Comparison of ENCODE assay signal across 6 cellular contexts in genomic region chr4:157911662-157912061, GRCh38.
"Had no signal": no experiment of that assay in that cellular context is flagged by ENCODE, and none has a peak within 500 bp of the region (broad histone marks: within the 10 kb centered on the region; RNA-seq: fewer than 3 reads in every experiment).

No MANE protein-coding gene starts in this region.

- DNase-seq: IMR-90, KBM-7, KG1 had no signal

- H3K4me3 ChIP-seq: K562 had no signal

- ATAC-seq: HepG2, K562 had no signal

- H3K27ac ChIP-seq: HL-60 had no signal
